14 cellular contexts compared by ENCODE assay signal in genomic region chr19:14114439-14114838, GRCh38. TPM values are rescaled to one million over a fixed set of nuclear protein-coding genes. Genes with fewer than 3 reads are reported as not detected.
DNase-seq lines count a peak whose midpoint lies in the region; ATAC-seq and TF ChIP-seq lines count a peak whose summit lies in the region.
"Had no signal": no experiment of that assay in that cellular context is flagged by ENCODE, and none has a peak within 500 bp of the region (broad histone marks: within the 10 kb centered on the region; RNA-seq: fewer than 3 reads in every experiment).

No MANE protein-coding gene starts in this region.

- intact Hi-C loops in HCT116 (cut with micrococcal nuclease) = loop anchor here (1.0 to 5.0 kb wide), 2 partner anchors 42 to 234 kb away; partner anchors contain the start of gene MISP3
- intact Hi-C loops in ascending aorta (cut with DNase I) = no loop called here

- TF ChIP-seq RAD21 in HCT116 (IDR thresholded peaks at IDR 0.05; ENCODE audit: low read depth) = no peak

- TF ChIP-seq POLR2A in HCT116 (IDR thresholded peaks at IDR 0.05; ENCODE audit: borderline replicate concordance, extremely low read depth, insufficient read depth, insufficient read length) = no peak

- H3K27me3 Mint-ChIP-seq in nephron (ENCODE audit: low read depth) = no peaks in the 10 kb centered on the region

- H3K4me2 ChIP-seq in HCT116 (ENCODE audit: low read length) = peak overlapping the region; percentile 89

- H3K27me3 ChIP-seq in HCT116 (ENCODE audit: insufficient read depth, low read length) (no peaks in the 10 kb centered on the region), ascending aorta (no peaks in the 10 kb centered on the region), thymus (ENCODE audit: control insufficient read depth, insufficient read depth) (no peaks in the 10 kb centered on the region), WERI-Rb-1 (ENCODE audit: insufficient read depth, low read depth, severe bottlenecking) (no peaks in the 10 kb centered on the region)

- peak overlapping the region; percentile 27; the same call in 1 of the 2 replicates for H3K9ac ChIP-seq in HCT116 (ENCODE audit: low read length)

- H3K9me3 ChIP-seq in HCT116 (ENCODE audit: control insufficient read depth in 1 of 2, insufficient read depth in 1 of 2, low read depth in 1 of 2, low read length in 2 of 2) (no peaks in the 10 kb centered on the region), ascending aorta (no peaks in the 10 kb centered on the region), thymus (ENCODE audit: control insufficient read depth) (no peaks in the 10 kb centered on the region), WERI-Rb-1 (ENCODE audit: severe bottlenecking) (no peaks in the 10 kb centered on the region)

- DNase-seq in HCT116 (ENCODE audit: low read depth, low spot score) (no peak), ascending aorta (ENCODE audit: low spot score in 2 of 2) (no peak), nucleus accumbens (lab: John Stamatoyannopoulos, UW) (no peak), WERI-Rb-1 (no peak), NCI-H2107 (lab: John Stamatoyannopoulos, UW) (no peak)
- DNase-seq: cortex of kidney, SHP77 had no signal

- no peak overlapping the region for H2AFZ ChIP-seq in HCT116 (ENCODE audit: low read depth, low read length, poor library complexity, severe bottlenecking)

- RAD21 ChIA-PET in HCT116 (lab: Charles Lee; ENCODE audit: low non-redundant PET in 1 of 2, low total read pairs in 2 of 2, uncharacterized antibody in 2 of 2, unreplicated experiment in 2 of 2) = no interaction called here

- H3K36me3 ChIP-seq in HCT116 (ENCODE audit: control insufficient read depth in 1 of 2, insufficient read depth in 2 of 2, low read length in 2 of 2) (no peaks in the 10 kb centered on the region; a peak in 2 of 4 replicates), ascending aorta (no peaks in the 10 kb centered on the region), thymus (ENCODE audit: control insufficient read depth, insufficient read depth) (peaks cover 3% of the 10 kb centered on the region), WERI-Rb-1 (peaks cover 3% of the 10 kb centered on the region)

- no peaks in the 10 kb centered on the region for H3K36me3 Mint-ChIP-seq in nephron (ENCODE audit: low read depth)
- H3K36me3 Mint-ChIP-seq: immature natural killer cell had no signal

- peak overlapping the region in 1 of 3 experiments; percentile 96 for H3K27ac Mint-ChIP-seq in nephron
- H3K27ac Mint-ChIP-seq: H9 had no signal

- POLR2A ChIA-PET in HCT116 (lab: Charles Lee) = no interaction called here

- H3K4me3 Mint-ChIP-seq in nephron = peak overlapping the region; percentile 19 to 76 (median 55)

- no peaks in the 10 kb centered on the region for H4K20me1 ChIP-seq in HCT116 (ENCODE audit: insufficient read depth)

- no peaks in the 10 kb centered on the region for H3K9me2 ChIP-seq in HCT116 (ENCODE audit: insufficient read depth)

- H3K4me3 ChIP-seq in HCT116 (replicated peaks in 1 of 2; ENCODE audit: low read depth in 1 of 2, low read length in 2 of 2) = peak overlapping the region; percentile 81 to 88
- peak overlapping the region in 1 of 2 donors; percentile 6 for H3K4me3 ChIP-seq in ascending aorta
- no peak overlapping the region for H3K4me3 ChIP-seq in thymus (ENCODE audit: low read length)
- no peak overlapping the region for H3K4me3 ChIP-seq in WERI-Rb-1 (ENCODE audit: low read depth, low read length)

- H3K4me1 ChIP-seq in HCT116 (ENCODE audit: control insufficient read depth in 1 of 2, insufficient read depth in 2 of 2, low read length in 2 of 2) (peaks cover 36 to 47% of the 10 kb centered on the region in 2 experiments), ascending aorta (peaks cover 29 to 69% of the 10 kb centered on the region in 2 donors), thymus (ENCODE audit: control insufficient read depth, insufficient read depth, low read length) (peaks cover 11% of the 10 kb centered on the region)

- H3K9me3 Mint-ChIP-seq in nephron = no peaks in the 10 kb centered on the region
- H3K9me3 Mint-ChIP-seq: H9 had no signal

- H3K27ac ChIP-seq in HCT116 (ENCODE audit: low read depth, low read length) (peak overlapping the region; percentile 68), ascending aorta (peak overlapping the region; percentile 85 to 90), thymus (ENCODE audit: low read depth) (peak overlapping the region; percentile 9), WERI-Rb-1 (no peak overlapping the region)

- WGBS in thymus = 96% methylated on average over 7 of the region's 7 CpGs

- H3K4me1 Mint-ChIP-seq in nephron = peaks cover 56% of the 10 kb centered on the region

- ATAC-seq in HCT116 = no peak
- ATAC-seq: activated CD4-positive, CD25-positive, alpha-beta regulatory T cell treated with anti-CD3 and anti-CD28 coated beads, Interleukin-2, amount 50 U/mL, for 24 hours; stimulated activated naive CD8-positive, alpha-beta T cell treated with anti-CD3 and anti-CD28 coated beads, Interleukin-15, Interleukin-2, amounts not matched to agents 100 U/mL and 50 U/mL, for 24 hours had no signal

- TF ChIP-seq CTCF in HCT116 (IDR thresholded peaks at IDR 0.05 in 2 of 3, conservative IDR thresholded peaks at IDR 0.05 in 1 of 3; ENCODE audit: borderline replicate concordance in 1 of 3, insufficient read depth in 1 of 3, low read depth in 2 of 3, low read length in 2 of 3) (no peak), ascending aorta (IDR thresholded peaks at IDR 0.05) (no peak), nephron (IDR thresholded peaks at IDR 0.05; ENCODE audit: unreplicated experiment in 3 of 3) (no peak), WERI-Rb-1 (IDR thresholded peaks at IDR 0.05; ENCODE audit: low read depth, low read length) (no peak)

- CTCF ChIA-PET in HCT116 (lab: Charles Lee) = interaction anchor here (0.6 to 3.2 kb wide), 9 partner anchors 23 to 267 kb away, joined by 3 to 18 read pairs (median 3); partner anchors contain the start of genes ADGRE5, ASF1B, MISP3 and RFX1

- BruUV-seq in HCT116 (replicated peaks; lab: Mats Ljungman, UMichigan) = no TSS peak

- peaks cover 27% of the 10 kb centered on the region for H3K79me2 ChIP-seq in HCT116 (ENCODE audit: insufficient read depth, low read length)

TF ChIP-seq in HCT116, 20 proteins besides CTCF, POLR2A, EP300 and RAD21 (continues in another document):
- TF ChIP-seq SP1 (IDR thresholded peaks at IDR 0.05; ENCODE audit: low read depth) = no peak
- TF ChIP-seq EZH2 (IDR thresholded peaks at IDR 0.05) = no peak
- TF ChIP-seq ELF1 (IDR thresholded peaks at IDR 0.05; ENCODE audit: borderline replicate concordance, low read depth) = no peak
- TF ChIP-seq MAX (IDR thresholded peaks at IDR 0.05) = no peak
- no peak for TF ChIP-seq ZFX (IDR thresholded peaks at IDR 0.05)
- no peak for TF ChIP-seq YY1 (IDR thresholded peaks at IDR 0.05; ENCODE audit: extremely low read depth, insufficient replicate concordance, low read depth, low read length)
- no peak for TF ChIP-seq EGR1 (IDR thresholded peaks at IDR 0.05; ENCODE audit: low read depth)
- no peak for TF ChIP-seq ATF3 (IDR thresholded peaks at IDR 0.05)
- no peak for TF ChIP-seq EZH2phosphoT487 (IDR thresholded peaks at IDR 0.05; ENCODE audit: borderline replicate concordance)
- no peak for TF ChIP-seq JUND (IDR thresholded peaks at IDR 0.05)
- no peak for TF ChIP-seq TCF7L2 (IDR thresholded peaks at IDR 0.05; ENCODE audit: borderline replicate concordance, extremely low read depth, insufficient read depth, insufficient read length)
- no peak for TF ChIP-seq ZBTB33 (IDR thresholded peaks at IDR 0.05; ENCODE audit: extremely low read depth, insufficient replicate concordance, low read length)
- TF ChIP-seq SIN3A (IDR thresholded peaks at IDR 0.05; ENCODE audit: low read depth) = no peak
- no peak for TF ChIP-seq FOSL1 (IDR thresholded peaks at IDR 0.05; ENCODE audit: low read depth)
- no peak for TF ChIP-seq CEBPB (IDR thresholded peaks at IDR 0.05; ENCODE audit: low read depth)
- TF ChIP-seq SRF (IDR thresholded peaks at IDR 0.05; ENCODE audit: low read depth) = no peak

RNA-seq across cellular contexts. Expression of gene PRKACA, which starts 3.1 kb away (rescaled TPM):
- total RNA-seq in HCT116 (2021; ENCODE audit: unreplicated experiment) (95.7 TPM), ascending aorta (92.6 TPM)
- 64.0 and 66.0 TPM in 2 replicates for polyA plus RNA-seq in HCT116 (2012)
- 36.8 TPM for polyA plus RNA-seq in thymus

RNA-seq across cellular contexts. Expression of gene ASF1B, which starts 21.9 kb away (rescaled TPM):
- total RNA-seq in HCT116 (2021; ENCODE audit: unreplicated experiment) = 78.1 TPM
- polyA plus RNA-seq in HCT116 (2012) = 82.2 and 87.0 TPM in 2 replicates
- 7.8 TPM for total RNA-seq in ascending aorta
- 2.9 TPM for polyA plus RNA-seq in thymus

RNA-seq across cellular contexts. Expression of gene SAMD1, which starts 23.9 kb away (rescaled TPM):
- total RNA-seq in HCT116 (2021; ENCODE audit: unreplicated experiment) = 62.9 TPM
- 36.9 and 39.2 TPM in 2 replicates for polyA plus RNA-seq in HCT116 (2012)
- total RNA-seq in ascending aorta = 9.4 TPM
- polyA plus RNA-seq in thymus = 43.6 TPM

RNA-seq across cellular contexts. Expression of gene C19orf67, which starts 28.9 kb away (rescaled TPM):
- total RNA-seq in HCT116 (2021; ENCODE audit: unreplicated experiment) (not detected), ascending aorta (not detected)
- not detected in 2 replicates for polyA plus RNA-seq in HCT116 (2012)
- polyA plus RNA-seq in thymus = 0.18 TPM
- total RNA-seq: mononuclear cell had no signal
- polyA plus RNA-seq: immature natural killer cell had no signal

RNA-seq across cellular contexts. Expression of gene MISP3, which starts 41.9 kb away (rescaled TPM):
- total RNA-seq in HCT116 (2021; ENCODE audit: unreplicated experiment) (5.2 TPM), ascending aorta (6.0 TPM)
- polyA plus RNA-seq in HCT116 (2012) = 3.8 and 5.6 TPM in 2 replicates
- polyA plus RNA-seq in thymus = 2.9 TPM

Comparison
In these comparisons a context has a peak if more than half of its experiments do, and no peak if none do; other contexts are left out.
1. H3K4me3 ChIP-seq: peak in HCT116 (2 of 2); none in thymus (single experiment) and WERI-Rb-1 (single experiment).